Comparison of ENCODE assay signal across 20 cellular contexts in the genomic region with DNA sequence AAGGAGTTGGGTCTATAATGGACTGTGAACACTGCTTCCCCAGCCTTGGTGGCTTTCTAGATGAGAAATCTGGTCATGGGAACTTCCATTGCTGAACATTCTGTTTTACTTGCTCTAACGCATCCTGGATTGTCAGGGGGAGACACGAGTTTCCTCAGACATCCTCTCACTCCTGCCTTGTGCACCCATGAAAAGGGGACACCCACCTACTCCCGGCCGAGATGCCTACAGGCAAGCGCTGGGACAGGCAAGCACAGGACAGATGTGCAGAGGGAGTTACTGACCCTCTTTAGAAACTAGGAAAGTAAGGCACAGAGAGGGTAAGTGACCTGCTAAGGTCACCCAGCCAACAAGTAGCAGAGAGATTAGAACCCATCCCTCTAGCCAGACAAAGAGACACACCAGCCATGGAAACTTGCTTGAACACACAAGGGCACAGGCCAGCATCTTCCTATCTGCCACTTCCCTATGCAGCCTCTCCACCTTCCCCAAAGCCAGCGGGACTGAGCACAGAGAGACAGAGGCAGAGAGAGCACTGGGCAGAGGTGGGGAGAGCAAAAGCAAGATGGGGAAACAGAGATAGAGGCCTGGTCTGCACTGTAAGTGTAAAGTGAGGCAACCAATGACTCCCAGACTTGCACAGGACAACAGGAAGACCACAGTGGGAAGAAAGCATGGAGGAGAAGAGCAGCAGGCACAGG. TPM values are rescaled to one million over a fixed set of nuclear protein-coding genes. Genes with fewer than 3 reads are reported as not detected.
A peak's percentile ranks its signal among the peaks of the same experiment; 100 is the strongest.
DNase-seq lines count a peak whose midpoint lies in the region; ATAC-seq, FAIRE-seq and TF ChIP-seq lines count a peak whose summit lies in the region.
"Had no signal": no experiment of that assay in that cellular context is flagged by ENCODE, and none has a peak within 500 bp of the region (broad histone marks: within the 10 kb centered on the region; RNA-seq: fewer than 3 reads in every experiment).

No MANE protein-coding gene starts in this region.

- H3K9me3 ChIP-seq in endodermal cell (ENCODE audit: control insufficient read depth, low read length) = peaks cover 12% of the 10 kb centered on the region
- peaks cover 2% of the 10 kb centered on the region for H3K9me3 ChIP-seq in aorta (ENCODE audit: control insufficient read depth, low read length)
- H3K9me3 ChIP-seq: HAP-1 had no signal

- H3K36me3 ChIP-seq in bronchial epithelial cell (ENCODE audit: control insufficient read depth, insufficient read depth, low read length) (no peaks in the 10 kb centered on the region), H7 (replicated peaks; ENCODE audit: control insufficient read depth, insufficient read depth, low read length) (no peaks in the 10 kb centered on the region), endodermal cell (ENCODE audit: control insufficient read depth, insufficient read depth, low read length) (peaks cover 13% of the 10 kb centered on the region), aorta (ENCODE audit: control insufficient read depth in 1 of 2, insufficient read depth in 2 of 2, low read length in 1 of 2) (no peaks in the 10 kb centered on the region)

- H3K27ac ChIP-seq in endodermal cell (ENCODE audit: low read depth, low read length) (no peak overlapping the region), aorta (ENCODE audit: low read depth in 1 of 2, low read length in 2 of 2) (no peak overlapping the region)
- H3K27ac ChIP-seq: BLaER1 treated with 17β-estradiol and CSF1 and Interleukin-3, amounts not matched to agents 10 nM and 100 nM; SK-N-MC had no signal

- H3K27ac Mint-ChIP-seq in Calu3 (ENCODE audit: unreplicated experiment) (peak overlapping the region; percentile 96), memory B cell (peak overlapping the region; percentile 5), endodermal cell (no peak overlapping the region)
- H3K27ac Mint-ChIP-seq: CD8-positive, alpha-beta memory T cell had no signal

- no peaks in the 10 kb centered on the region for H3K27me3 ChIP-seq in bronchial epithelial cell (ENCODE audit: control insufficient read depth, insufficient read depth, low read length)
- H3K27me3 ChIP-seq in H7 (ENCODE audit: control insufficient read depth, insufficient read depth, low read length) = no peaks in the 10 kb centered on the region; the same call in 1 of the 2 replicates
- no peaks in the 10 kb centered on the region for H3K27me3 ChIP-seq in endodermal cell (ENCODE audit: control insufficient read depth, insufficient read depth, low read length, poor library complexity, severe bottlenecking)
- H3K27me3 ChIP-seq in aorta (ENCODE audit: control insufficient read depth in 1 of 2, insufficient read depth in 2 of 2, low read length in 1 of 2) = no peaks in the 10 kb centered on the region
- H3K27me3 ChIP-seq: BLaER1 treated with 17β-estradiol and CSF1 and Interleukin-3, amounts not matched to agents 10 nM and 100 nM had no signal

- CTCF ChIA-PET in Calu3 (lab: Charles Lee) = interaction anchor here (0.7 to 2.5 kb wide), 5 partner anchors 9 to 72 kb away, joined by 3 to 13 read pairs (median 6); no protein-coding TSS in a partner anchor

- peaks cover 66% of the 10 kb centered on the region for H3K4me1 Mint-ChIP-seq in Calu3 (ENCODE audit: low read depth, unreplicated experiment)
- peaks cover 3% of the 10 kb centered on the region for H3K4me1 Mint-ChIP-seq in memory B cell
- H3K4me1 Mint-ChIP-seq in endodermal cell = no peaks in the 10 kb centered on the region
- H3K4me1 Mint-ChIP-seq: CD8-positive, alpha-beta memory T cell had no signal

- H3K9me3 Mint-ChIP-seq in Calu3 (ENCODE audit: low read depth, unreplicated experiment) (peaks cover 4% of the 10 kb centered on the region), memory B cell (peaks cover 4% of the 10 kb centered on the region), endodermal cell (peaks cover 13% of the 10 kb centered on the region)

- peaks cover 25% of the 10 kb centered on the region for H3K36me3 Mint-ChIP-seq in Calu3 (ENCODE audit: insufficient read depth, unreplicated experiment)
- peaks cover 4% of the 10 kb centered on the region for H3K36me3 Mint-ChIP-seq in memory B cell
- peaks cover 16% of the 10 kb centered on the region for H3K36me3 Mint-ChIP-seq in endodermal cell (ENCODE audit: low read depth)

- intact Hi-C loops in Calu3 (cut with micrococcal nuclease; ENCODE audit: unreplicated experiment) = loop anchor here (10.0 kb wide), 1 partner anchor 72 kb away; no protein-coding TSS in a partner anchor
- intact Hi-C loops in posterior vena cava (cut with DNase I) = loop anchor here in 1 of 2 donors (5.0 kb wide), 1 partner anchor 1021 kb away; no protein-coding TSS in a partner anchor
- intact Hi-C loops in aorta (cut with DNase I) = no loop called here

- DNase-seq in Calu3 (peak; percentile 26), bronchial epithelial cell (ENCODE audit: low read depth) (no peak), memory B cell (ENCODE audit: low spot score in 2 of 2) (no peak), posterior vena cava (ENCODE audit: low spot score) (peak; percentile 15), H7 (no peak), endodermal cell (no peak), aorta (no peak)
- DNase-seq: CD8-positive, alpha-beta memory T cell; DND-41; NCI-H1105; NCI-H1694; NCI-H510A treated with DMSO at 0.1 percent for 48 hours; NCI-H774; OCI-M1; Right ventricle myocardium superior had no signal

- TF ChIP-seq CTCF in Calu3 (IDR thresholded peaks at IDR 0.05; ENCODE audit: unreplicated experiment) = no peak
- no peak for TF ChIP-seq CTCF in bronchial epithelial cell (IDR thresholded peaks at IDR 0.05; ENCODE audit: insufficient read depth, low read length, severe bottlenecking)
- no peak for TF ChIP-seq CTCF in endodermal cell (conservative IDR thresholded peaks at IDR 0.05)

- H3K4me1 ChIP-seq in endodermal cell (ENCODE audit: control insufficient read depth, insufficient read depth, low read length) (no peaks in the 10 kb centered on the region), aorta (ENCODE audit: control insufficient read depth in 1 of 2, insufficient read depth in 2 of 2, low read length in 2 of 2) (no peaks in the 10 kb centered on the region)
- H3K4me1 ChIP-seq: BLaER1 treated with 17β-estradiol and CSF1 and Interleukin-3, amounts not matched to agents 10 nM and 100 nM; HAP-1 had no signal

- no peak for ATAC-seq in memory B cell (ENCODE audit: low read depth)
- no peak for ATAC-seq in aorta (ENCODE audit: low FRiP score)

- TSS peak; percentile 55 for BruUV-seq in Calu3 (replicated peaks; lab: Mats Ljungman, UMichigan)

- H3K4me3 Mint-ChIP-seq in Calu3 (ENCODE audit: low read depth, unreplicated experiment) = peak overlapping the region; percentile 74
- no peak overlapping the region for H3K4me3 Mint-ChIP-seq in memory B cell
- H3K4me3 Mint-ChIP-seq in endodermal cell = no peak overlapping the region
- H3K4me3 Mint-ChIP-seq: CD8-positive, alpha-beta memory T cell had no signal

- H3K27me3 Mint-ChIP-seq in Calu3 (ENCODE audit: unreplicated experiment) (no peaks in the 10 kb centered on the region), memory B cell (peaks cover 10% of the 10 kb centered on the region), endodermal cell (ENCODE audit: insufficient read depth) (no peaks in the 10 kb centered on the region)

- WGBS in endodermal cell (ENCODE audit: insufficient coverage in 1 of 2, insufficient read length in 1 of 2), 2 experiments = 93 to 94% methylated on average over 5 to 6 of the region's 6 CpGs
- WGBS in aorta, 2 donors = 75 to 78% methylated on average over 6 of the region's 6 CpGs

- no peak overlapping the region for H3K9ac ChIP-seq in endodermal cell (ENCODE audit: extremely low read depth, low read length, poor library complexity, severe bottlenecking)
- H3K9ac ChIP-seq: BLaER1 treated with 17β-estradiol and CSF1 and Interleukin-3, amounts not matched to agents 10 nM and 100 nM had no signal

- FAIRE-seq in bronchial epithelial cell (lab: Jason Lieb, UNC) = peak; percentile 94

- no peak overlapping the region for H3K4me3 ChIP-seq in bronchial epithelial cell (ENCODE audit: low read depth, low read length)
- no peak overlapping the region for H3K4me3 ChIP-seq in H7 (ENCODE audit: insufficient read depth, low read depth, low read length)
- H3K4me3 ChIP-seq in endodermal cell (ENCODE audit: low read length) = no peak overlapping the region
- no peak overlapping the region for H3K4me3 ChIP-seq in aorta (ENCODE audit: low read length in 2 of 2)
- H3K4me3 ChIP-seq: BLaER1 treated with 17β-estradiol and CSF1 and Interleukin-3, amounts not matched to agents 10 nM and 100 nM; HAP-1; SK-N-MC had no signal

RNA-seq across cellular contexts. Expression of a gene that starts 0.8 kb away (rescaled TPM):
- total RNA-seq in Calu3 (2022) = 184 and 246 TPM in 2 replicates
- total RNA-seq in bronchial epithelial cell = not detected in 2 replicates
- total RNA-seq in posterior vena cava = under 1 TPM in 1 of 2 donors, not detected in 1; 0.29 TPM
- not detected in 2 replicates for total RNA-seq in H7 (2014; rRNA removed; shearing (Covaris generic))
- not detected for total RNA-seq in endodermal cell
- polyA plus RNA-seq in endodermal cell (2013, experiment 1 of 2) = not detected
- polyA plus RNA-seq in endodermal cell (2013, experiment 2 of 2) = not detected
- not detected for total RNA-seq in aorta
- 1 to 10 TPM in 1 of 2 donors, not detected in 1; 2.4 TPM for polyA plus RNA-seq in aorta
- total RNA-seq: CD8-positive, alpha-beta memory T cell; G401; LHCN-M2; Right ventricle myocardium superior had no signal
- polyA plus RNA-seq: CD8-positive, alpha-beta memory T cell had no signal

RNA-seq across cellular contexts. Expression of a gene that starts 8.0 kb away (rescaled TPM):
- 0.07 and 0.15 TPM in 2 replicates for total RNA-seq in Calu3 (2022)
- total RNA-seq in bronchial epithelial cell = under 0.01 TPM in 1 of 2 replicates, not detected in the other
- not detected for total RNA-seq in posterior vena cava
- not detected in 2 replicates for total RNA-seq in H7 (2014; rRNA removed; shearing (Covaris generic))
- under 1 TPM; 0.18 TPM for total RNA-seq in endodermal cell
- 0.04 TPM for polyA plus RNA-seq in endodermal cell (2013, experiment 1 of 2)
- not detected for polyA plus RNA-seq in endodermal cell (2013, experiment 2 of 2)
- total RNA-seq in aorta = not detected
- polyA plus RNA-seq in aorta = under 1 TPM; 0.13 to 0.18 TPM
- total RNA-seq: CD8-positive, alpha-beta memory T cell; G401; LHCN-M2; Right ventricle myocardium superior had no signal
- polyA plus RNA-seq: CD8-positive, alpha-beta memory T cell had no signal

RNA-seq across cellular contexts. Expression of a gene that starts 18.8 kb away (rescaled TPM):
- total RNA-seq in Calu3 (2022) = 33.0 and 34.2 TPM in 2 replicates
- total RNA-seq in bronchial epithelial cell = 24.6 and 26.3 TPM in 2 replicates
- 10 to 100 TPM; 13.8 to 17.8 TPM for total RNA-seq in posterior vena cava
- 54.4 and 60.5 TPM in 2 replicates for total RNA-seq in H7 (2014; rRNA removed; shearing (Covaris generic))
- 10 to 100 TPM; 39.4 to 52.5 TPM for total RNA-seq in endodermal cell
- polyA plus RNA-seq in endodermal cell (2013, experiment 1 of 2) = 51.8 TPM
- polyA plus RNA-seq in endodermal cell (2013, experiment 2 of 2) = 46.7 TPM
- 10 to 100 TPM; 16.0 to 19.1 TPM for total RNA-seq in aorta
- polyA plus RNA-seq in aorta = 10 to 100 TPM in 1 of 2 donors, 1 to 10 TPM in 1; 9.6 to 65.7 TPM

RNA-seq across cellular contexts. Expression of a gene that starts 24.8 kb away (rescaled TPM):
- total RNA-seq in Calu3 (2022) (70.5 and 80.0 TPM in 2 replicates), bronchial epithelial cell (10.0 and 10.6 TPM in 2 replicates), posterior vena cava (10 to 100 TPM; 27.2 to 37.8 TPM), endodermal cell (10 to 100 TPM; 60.0 to 67.9 TPM), aorta (10 to 100 TPM; 31.2 to 37.0 TPM)
- total RNA-seq in H7 (2014; rRNA removed; shearing (Covaris generic)) = 30.5 and 30.9 TPM in 2 replicates
- polyA plus RNA-seq in endodermal cell (2013, experiment 1 of 2) = 52.4 TPM
- 39.9 TPM for polyA plus RNA-seq in endodermal cell (2013, experiment 2 of 2)
- 10 to 100 TPM in 1 of 2 donors, 1 to 10 TPM in 1; 3.9 to 88.2 TPM for polyA plus RNA-seq in aorta

RNA-seq across cellular contexts. Expression of a gene that starts 48.5 kb away (rescaled TPM):
- total RNA-seq in Calu3 (2022) (489 and 580 TPM in 2 replicates), bronchial epithelial cell (149 and 194 TPM in 2 replicates), posterior vena cava (10 to 100 TPM; 25.2 to 26.0 TPM), endodermal cell (100 to 1,000 TPM; 140 to 151 TPM), aorta (10 to 100 TPM; 29.5 to 32.0 TPM)
- total RNA-seq in H7 (2014; rRNA removed; shearing (Covaris generic)) = 117 and 127 TPM in 2 replicates
- 299 TPM for polyA plus RNA-seq in endodermal cell (2013, experiment 1 of 2)
- 288 TPM for polyA plus RNA-seq in endodermal cell (2013, experiment 2 of 2)
- polyA plus RNA-seq in aorta = 10 to 100 TPM in 1 of 2 donors, 1 to 10 TPM in 1; 6.8 to 15.4 TPM

Comparison
In these comparisons a context has a peak if more than half of its experiments do, and no peak if none do; other contexts are left out.
1. DNase-seq: peak in Calu3 (single experiment) and posterior vena cava (single experiment); none in bronchial epithelial cell (single experiment), memory B cell (0 of 2), H7 (single experiment), endodermal cell (single experiment) and aorta (0 of 2).
2. RNA of a gene that starts 0.8 kb away (total RNA-seq): 184 to 246 TPM in Calu3; not detected in aorta, 0.29 TPM in posterior vena cava, not detected in bronchial epithelial cell, not detected in H7 and not detected in endodermal cell; every median in the first group is over 100 times any median in the second.